8 cellular contexts compared by ENCODE assay signal in genomic region chr1:207885129-207886032, GRCh38. TPM values are rescaled to one million over a fixed set of nuclear protein-coding genes. Genes with fewer than 3 reads are reported as not detected.
DNase-seq lines count a peak whose midpoint lies in the region; ATAC-seq and TF ChIP-seq lines count a peak whose summit lies in the region.

No MANE protein-coding gene starts in this region.

- H3K27me3 Mint-ChIP-seq in activated T-helper 1 cell treated with anti-CD3 and anti-CD28 coated beads, Interleukin-12 subunit alpha, Interleukin-12 subunit beta, Interleukin-2, Interleukin-4 antibody, amounts not matched to agents 30 ng/mL and 10 ng/mL and 1 ng/mL, durations not matched to agents 14 hours and 24 hours and 36 hours (ENCODE audit: insufficient read depth): no peaks in the 10 kb centered on the region
- H3K27me3 Mint-ChIP-seq in neural progenitor cell (ENCODE audit: insufficient read depth, low read depth): peaks cover 2% of the 10 kb centered on the region

- TF ChIP-seq CTCF in Panc1 (IDR thresholded peaks at IDR 0.05) (peak; percentile 95), fibroblast of pulmonary artery (IDR thresholded peaks at IDR 0.05; ENCODE audit: low read length, missing control alignments) (peak; percentile 92), neural progenitor cell (IDR thresholded peaks at IDR 0.05) (peak; percentile 97), thoracic aorta (IDR thresholded peaks at IDR 0.05) (peak; percentile 97)

- BruUV-seq in Panc1 (replicated peaks; lab: Mats Ljungman, UMichigan): no TSS peak

- no peak overlapping the region for H3K4me3 ChIP-seq in Panc1 (ENCODE audit: low read depth in 2 of 2, low read length in 2 of 2)
- no peak overlapping the region for H3K4me3 ChIP-seq in fibroblast of pulmonary artery (replicated peaks; ENCODE audit: low read depth, low read length)
- no peak overlapping the region for H3K4me3 ChIP-seq in neural progenitor cell
- H3K4me3 ChIP-seq in thoracic aorta: no peak overlapping the region

- H3K9me3 ChIP-seq in Panc1 (ENCODE audit: control insufficient read depth, insufficient read depth, low read depth, low read length): no peaks in the 10 kb centered on the region
- H3K9me3 ChIP-seq in neural progenitor cell (ENCODE audit: low read depth): no peaks in the 10 kb centered on the region
- no peaks in the 10 kb centered on the region for H3K9me3 ChIP-seq in thoracic aorta

- intact Hi-C loops in Panc1 (cut with micrococcal nuclease; ENCODE audit: unreplicated experiment): loop anchor here (1.0 kb wide), 1 partner anchor 78 kb away; no protein-coding TSS in a partner anchor
- intact Hi-C loops in activated T-helper 1 cell treated with anti-CD3 and anti-CD28 coated beads, Interleukin-12 subunit alpha, Interleukin-12 subunit beta, Interleukin-2, Interleukin-4 antibody, amounts not matched to agents 30 ng/mL and 10 ng/mL and 1 ng/mL, durations not matched to agents 14 hours and 24 hours and 36 hours (cut with micrococcal nuclease): loop anchor here (1.0 to 10.0 kb wide), 4 partner anchors 78 to 359 kb away; partner anchors contain the start of gene PLXNA2

- ATAC-seq in GM21381 (IDR thresholded peaks at IDR 0.05; ENCODE audit: unreplicated experiment) (peak; percentile 67), Panc1 (peak; percentile 97), thoracic aorta (ENCODE audit: insufficient number of reproducible peaks, low FRiP score, low read depth) (peak; percentile 78)

- H3K79me2 ChIP-seq in neural progenitor cell (ENCODE audit: low read depth): no peaks in the 10 kb centered on the region

- POLR2A ChIA-PET in Panc1 (lab: Charles Lee): no interaction called here

- H3K36me3 ChIP-seq in Panc1 (ENCODE audit: control insufficient read depth, insufficient read depth, low read length) (no peaks in the 10 kb centered on the region), neural progenitor cell (no peaks in the 10 kb centered on the region), thoracic aorta (no peaks in the 10 kb centered on the region)

- peaks cover 39% of the 10 kb centered on the region for H3K4me1 Mint-ChIP-seq in activated T-helper 1 cell treated with anti-CD3 and anti-CD28 coated beads, Interleukin-12 subunit alpha, Interleukin-12 subunit beta, Interleukin-2, Interleukin-4 antibody, amounts not matched to agents 30 ng/mL and 10 ng/mL and 1 ng/mL, durations not matched to agents 14 hours and 24 hours and 36 hours (ENCODE audit: low read depth)
- H3K4me1 Mint-ChIP-seq in neural progenitor cell: no peaks in the 10 kb centered on the region

- CTCF ChIA-PET in Panc1 (lab: Charles Lee): interaction anchor here (0.7 to 2.0 kb wide), 12 partner anchors 10 to 360 kb away, joined by 3 to 25 read pairs (median 4); no protein-coding TSS in a partner anchor

- peak overlapping the region; percentile 94 for H3K27ac Mint-ChIP-seq in activated T-helper 1 cell treated with anti-CD3 and anti-CD28 coated beads, Interleukin-12 subunit alpha, Interleukin-12 subunit beta, Interleukin-2, Interleukin-4 antibody, amounts not matched to agents 30 ng/mL and 10 ng/mL and 1 ng/mL, durations not matched to agents 14 hours and 24 hours and 36 hours
- no peak overlapping the region for H3K27ac Mint-ChIP-seq in neural progenitor cell

- H3K27me3 ChIP-seq in Panc1 (ENCODE audit: control insufficient read depth, insufficient read depth, low read length): no peaks in the 10 kb centered on the region; the same call in 1 of the 2 replicates
- H3K27me3 ChIP-seq in neural progenitor cell: peaks cover 4% of the 10 kb centered on the region
- no peaks in the 10 kb centered on the region for H3K27me3 ChIP-seq in thoracic aorta (replicated peaks; ENCODE audit: insufficient read depth)

- H3K4me1 ChIP-seq in Panc1 (ENCODE audit: control insufficient read depth, insufficient read depth, low read length) (no peaks in the 10 kb centered on the region), neural progenitor cell (no peaks in the 10 kb centered on the region), thoracic aorta (ENCODE audit: control insufficient read depth in 1 of 2, low read depth in 2 of 2) (peaks cover 18 to 36% of the 10 kb centered on the region in 2 donors)

- H3K9me3 Mint-ChIP-seq in activated T-helper 1 cell treated with anti-CD3 and anti-CD28 coated beads, Interleukin-12 subunit alpha, Interleukin-12 subunit beta, Interleukin-2, Interleukin-4 antibody, amounts not matched to agents 30 ng/mL and 10 ng/mL and 1 ng/mL, durations not matched to agents 14 hours and 24 hours and 36 hours: no peaks in the 10 kb centered on the region
- H3K9me3 Mint-ChIP-seq in neural progenitor cell: no peaks in the 10 kb centered on the region

- H3K27ac ChIP-seq in Panc1 (ENCODE audit: low read length) (no peak overlapping the region), neural progenitor cell (no peak overlapping the region), thoracic aorta (peak overlapping the region; percentile 1 to 16)

- H3K9ac ChIP-seq in neural progenitor cell: no peak overlapping the region

- H4K20me1 ChIP-seq in neural progenitor cell (ENCODE audit: low read depth): no peaks in the 10 kb centered on the region

- H3K36me3 Mint-ChIP-seq in activated T-helper 1 cell treated with anti-CD3 and anti-CD28 coated beads, Interleukin-12 subunit alpha, Interleukin-12 subunit beta, Interleukin-2, Interleukin-4 antibody, amounts not matched to agents 30 ng/mL and 10 ng/mL and 1 ng/mL, durations not matched to agents 14 hours and 24 hours and 36 hours (ENCODE audit: low read depth): no peaks in the 10 kb centered on the region
- no peaks in the 10 kb centered on the region for H3K36me3 Mint-ChIP-seq in neural progenitor cell

- H3K4me3 Mint-ChIP-seq in activated T-helper 1 cell treated with anti-CD3 and anti-CD28 coated beads, Interleukin-12 subunit alpha, Interleukin-12 subunit beta, Interleukin-2, Interleukin-4 antibody, amounts not matched to agents 30 ng/mL and 10 ng/mL and 1 ng/mL, durations not matched to agents 14 hours and 24 hours and 36 hours: no peak overlapping the region
- no peak overlapping the region for H3K4me3 Mint-ChIP-seq in neural progenitor cell

- peak overlapping the region; percentile 89 for H2AFZ ChIP-seq in neural progenitor cell (replicated peaks)

- no peak overlapping the region for H3K4me2 ChIP-seq in neural progenitor cell

- H3F3A ChIP-seq in neural progenitor cell (ENCODE audit: low read depth): no peaks in the 10 kb centered on the region

- in situ Hi-C loops in KBM-7 (cut with MboI; ENCODE audit: low pct_unique_long_range_greater_than_20kb, low sequenced_read_pairs) (no loop called here), Panc1 (cut with HindIII; ENCODE audit: low pct_unique_long_range_greater_than_20kb, low sequenced_read_pairs) (no loop called here)

- DNase-seq in COLO829 (ENCODE audit: low spot score): peak; percentile 97
- peak; percentile 76 for DNase-seq in KBM-7
- peak; percentile 43 for DNase-seq in Panc1 (ENCODE audit: low read depth, low spot score)
- DNase-seq in activated T-helper 1 cell treated with anti-CD3 and anti-CD28 coated beads, Interleukin-12 subunit alpha, Interleukin-12 subunit beta, Interleukin-2, Interleukin-4 antibody, amounts not matched to agents 30 ng/mL and 10 ng/mL and 1 ng/mL, durations not matched to agents 14 hours and 24 hours and 36 hours (ENCODE audit: low spot score): peak; percentile 53
- DNase-seq in fibroblast of pulmonary artery (ENCODE audit: low read depth): peak; percentile 95
- DNase-seq in neural progenitor cell (ENCODE audit: low spot score): peak; percentile 91
- no peak for DNase-seq in thoracic aorta (ENCODE audit: low spot score)

RNA-seq across cellular contexts. Expression of gene CD34, which starts 25.5 kb away (rescaled TPM):
- total RNA-seq in Panc1 (2021; ENCODE audit: unreplicated experiment): 0.15 TPM
- 0.29 TPM for polyA plus RNA-seq in Panc1 (2012; ENCODE audit: insufficient read length)
- total RNA-seq in activated T-helper 1 cell treated with anti-CD3 and anti-CD28 coated beads, Interleukin-12 subunit alpha, Interleukin-12 subunit beta, Interleukin-2, Interleukin-4 antibody, amounts not matched to agents 30 ng/mL and 10 ng/mL and 1 ng/mL, durations not matched to agents 14 hours and 24 hours and 36 hours: not detected in 2 replicates
- total RNA-seq in neural progenitor cell (ENCODE audit: low replicate concordance): 0.12 and 0.43 TPM in 2 replicates
- total RNA-seq in thoracic aorta: 10 to 100 TPM; 67.8 to 77.3 TPM

Comparison
In these comparisons a context has a peak if more than half of its experiments do, and no peak if none do; other contexts are left out.
1. H3K27ac ChIP-seq: peak in thoracic aorta (2 of 2); none in Panc1 (single experiment) and neural progenitor cell (single experiment).
2. RNA of gene CD34, which starts 25.5 kb away (total RNA-seq): 67.8 to 77.3 TPM in thoracic aorta; 0.12 to 0.43 TPM in neural progenitor cell, 0.15 TPM in Panc1 (single experiment) and not detected in activated T-helper 1 cell treated with anti-CD3 and anti-CD28 coated beads, Interleukin-12 subunit alpha, Interleukin-12 subunit beta, Interleukin-2, Interleukin-4 antibody, amounts not matched to agents 30 ng/mL and 10 ng/mL and 1 ng/mL, durations not matched to agents 14 hours and 24 hours and 36 hours; every median in the first group is over 10 times any median in the second.
3. Peak in every context shown above with its lines, with median percentiles within 50 percentile points of each other: ATAC-seq and CTCF ChIP-seq.